In the genomic region with DNA sequence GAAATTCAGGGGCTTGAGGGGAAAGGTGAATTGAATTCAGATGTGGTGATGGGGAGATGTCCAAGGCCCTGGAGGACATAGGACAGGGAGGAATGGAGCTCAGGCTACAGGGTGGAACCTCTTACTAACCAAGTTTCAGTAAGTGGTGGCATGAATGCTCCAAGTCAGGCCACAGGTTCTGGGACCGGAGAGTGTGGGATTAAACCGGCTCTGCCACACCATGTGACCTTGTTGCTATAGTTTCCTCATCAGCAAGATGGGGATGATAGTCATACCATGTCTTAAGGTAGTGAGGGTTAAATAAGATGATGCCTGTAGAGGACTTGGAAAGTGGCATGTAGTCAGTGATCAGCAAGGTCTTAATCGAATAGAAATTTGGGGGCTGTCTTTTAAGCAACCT, we compare ENCODE assay signal across 21 cellular contexts. TPM values are rescaled to one million over a fixed set of nuclear protein-coding genes. Genes with fewer than 3 reads are reported as not detected.
A peak's percentile ranks its signal among the peaks of the same experiment; 100 is the strongest.
DNase-seq lines count a peak whose midpoint lies in the region; ATAC-seq and TF ChIP-seq lines count a peak whose summit lies in the region.
"Had no signal": no experiment of that assay in that cellular context is flagged by ENCODE, and none has a peak within 500 bp of the region (broad histone marks: within the 10 kb centered on the region; RNA-seq: fewer than 3 reads in every experiment).

No MANE protein-coding gene starts in this region.

- peaks cover 14% of the 10 kb centered on the region for H3K36me3 Mint-ChIP-seq in IgD-negative memory B cell
- H3K36me3 Mint-ChIP-seq in activated naive CD8-positive, alpha-beta T cell treated with anti-CD3 and anti-CD28 coated beads, Interleukin-2, amount 50 U/mL, for 24 hours (ENCODE audit: low read depth) = peaks cover 65% of the 10 kb centered on the region
- H3K36me3 Mint-ChIP-seq in natural killer cell treated with Interleukin-12 subunit alpha and Interleukin-12 subunit beta and Interleukin-15 and Interleukin-18, amount 100 ng/mL, for 72 hours = peaks cover 9% of the 10 kb centered on the region

- H3K36me3 ChIP-seq in mucosa of descending colon (ENCODE audit: low read depth) = no peaks in the 10 kb centered on the region

- DNase-seq in activated CD4-positive, alpha-beta T cell treated with anti-CD3 and anti-CD28 coated beads for 48 hours = peak; percentile 48
- no peak for DNase-seq in activated CD4-positive, alpha-beta T cell treated with anti-CD3 and anti-CD28 coated beads for 1 hour
- DNase-seq in activated naive CD8-positive, alpha-beta T cell treated with anti-CD3 and anti-CD28 coated beads, Interleukin-2, amount 50 U/mL, for 24 hours = no peak
- no peak for DNase-seq in natural killer cell treated with Interleukin-12 subunit alpha and Interleukin-12 subunit beta and Interleukin-15 and Interleukin-18, amount 100 ng/mL, for 72 hours (ENCODE audit: low spot score)
- DNase-seq in mucosa of descending colon (no peak), NCI-H1417 treated with DMSO at 0.1 percent for 48 hours (lab: John Stamatoyannopoulos, UW) (no peak), NCI-H2081 (lab: John Stamatoyannopoulos, UW) (no peak)
- DNase-seq: DMS79 treated with DMSO at 0.1 percent for 48 hours; kidney glomerular epithelial cell; MM.1S; NCI-H2029 treated with DMSO at 0.1 percent for 48 hours; NCI-H510A treated with DMSO at 0.1 percent for 48 hours; SIG-M5; stimulated activated CD4-positive, alpha-beta T cell treated with anti-CD3 and anti-CD28 coated beads, Interleukin-4, amount 100 ng/mL, for 1 hour; stimulated activated CD8-positive, alpha-beta memory T cell treated with anti-CD3 and anti-CD28 coated beads, Interleukin-4, amount 100 ng/mL, for 48 hours; T-helper 9 cell; trophoblast cell had no signal

- H3K9me3 Mint-ChIP-seq in IgD-negative memory B cell = no peaks in the 10 kb centered on the region
- no peaks in the 10 kb centered on the region for H3K9me3 Mint-ChIP-seq in activated naive CD8-positive, alpha-beta T cell treated with anti-CD3 and anti-CD28 coated beads, Interleukin-2, amount 50 U/mL, for 24 hours
- peaks cover 4% of the 10 kb centered on the region for H3K9me3 Mint-ChIP-seq in natural killer cell treated with Interleukin-12 subunit alpha and Interleukin-12 subunit beta and Interleukin-15 and Interleukin-18, amount 100 ng/mL, for 72 hours

- H3K4me1 ChIP-seq in mucosa of descending colon (ENCODE audit: low read depth) = peaks cover 9% of the 10 kb centered on the region

- intact Hi-C loops in mucosa of descending colon (cut with DNase I, micrococcal nuclease) = no loop called here

- H3K4me1 Mint-ChIP-seq in IgD-negative memory B cell = peaks cover 65 to 75% (median 73%) of the 10 kb centered on the region in 3 donors
- H3K4me1 Mint-ChIP-seq in activated naive CD8-positive, alpha-beta T cell treated with anti-CD3 and anti-CD28 coated beads, Interleukin-2, amount 50 U/mL, for 24 hours = peaks cover 90% of the 10 kb centered on the region
- H3K4me1 Mint-ChIP-seq in natural killer cell treated with Interleukin-12 subunit alpha and Interleukin-12 subunit beta and Interleukin-15 and Interleukin-18, amount 100 ng/mL, for 72 hours (ENCODE audit: low read depth in 2 of 2) = peaks cover 67 to 72% of the 10 kb centered on the region in 2 donors

- no peaks in the 10 kb centered on the region for H3K27me3 Mint-ChIP-seq in IgD-negative memory B cell
- no peaks in the 10 kb centered on the region for H3K27me3 Mint-ChIP-seq in activated naive CD8-positive, alpha-beta T cell treated with anti-CD3 and anti-CD28 coated beads, Interleukin-2, amount 50 U/mL, for 24 hours
- H3K27me3 Mint-ChIP-seq in natural killer cell treated with Interleukin-12 subunit alpha and Interleukin-12 subunit beta and Interleukin-15 and Interleukin-18, amount 100 ng/mL, for 72 hours = no peaks in the 10 kb centered on the region

- no peaks in the 10 kb centered on the region for H3K9me3 ChIP-seq in mucosa of descending colon

- no peak overlapping the region for H3K4me3 ChIP-seq in mucosa of descending colon
- H3K4me3 ChIP-seq: hepatocyte had no signal

- ATAC-seq in activated naive CD8-positive, alpha-beta T cell treated with anti-CD3 and anti-CD28 coated beads, Interleukin-2, amount 50 U/mL, for 24 hours = peak; percentile 31
- ATAC-seq in natural killer cell treated with Interleukin-12 subunit alpha and Interleukin-12 subunit beta and Interleukin-15 and Interleukin-18, amount 100 ng/mL, for 72 hours = no peak
- no peak for ATAC-seq in mucosa of descending colon

- H3K4me3 Mint-ChIP-seq in IgD-negative memory B cell = no peak overlapping the region
- no peak overlapping the region for H3K4me3 Mint-ChIP-seq in activated naive CD8-positive, alpha-beta T cell treated with anti-CD3 and anti-CD28 coated beads, Interleukin-2, amount 50 U/mL, for 24 hours
- peak overlapping the region; percentile 70 for H3K4me3 Mint-ChIP-seq in natural killer cell treated with Interleukin-12 subunit alpha and Interleukin-12 subunit beta and Interleukin-15 and Interleukin-18, amount 100 ng/mL, for 72 hours

- peak overlapping the region in 2 of 3 donors; percentile 57 to 75 for H3K27ac Mint-ChIP-seq in IgD-negative memory B cell
- H3K27ac Mint-ChIP-seq in activated naive CD8-positive, alpha-beta T cell treated with anti-CD3 and anti-CD28 coated beads, Interleukin-2, amount 50 U/mL, for 24 hours = peak overlapping the region; percentile 91
- peak overlapping the region; percentile 90 to 98 for H3K27ac Mint-ChIP-seq in natural killer cell treated with Interleukin-12 subunit alpha and Interleukin-12 subunit beta and Interleukin-15 and Interleukin-18, amount 100 ng/mL, for 72 hours

- TF ChIP-seq CTCF in mucosa of descending colon (IDR thresholded peaks at IDR 0.05) = no peak

RNA-seq across cellular contexts. Expression of gene GPR183, which starts 16.3 kb away (rescaled TPM):
- polyA plus RNA-seq in IgD-negative memory B cell = 494 TPM
- 10 to 100 TPM in 1 of 2 donors, 1 to 10 TPM in 1; 5.4 to 10.2 TPM for total RNA-seq in natural killer cell treated with Interleukin-12 subunit alpha and Interleukin-12 subunit beta and Interleukin-15 and Interleukin-18, amount 100 ng/mL, for 72 hours
- total RNA-seq in mucosa of descending colon = 10 to 100 TPM in 1 of 3 donors, 1 to 10 TPM in 2; 1.6 to 15.3 (median 5.0) TPM
- total RNA-seq: A172 had no signal

RNA-seq across cellular contexts. Expression of gene GPR18, which starts 32.7 kb away (rescaled TPM):
- 58.6 TPM for polyA plus RNA-seq in IgD-negative memory B cell
- 10 to 100 TPM; 13.0 to 20.6 TPM for total RNA-seq in natural killer cell treated with Interleukin-12 subunit alpha and Interleukin-12 subunit beta and Interleukin-15 and Interleukin-18, amount 100 ng/mL, for 72 hours
- total RNA-seq in mucosa of descending colon = under 1 TPM; 0.35 to 0.60 (median 0.46) TPM
- total RNA-seq: A172, hepatocyte, mesenteric fat pad had no signal
- polyA plus RNA-seq: hepatocyte had no signal

Comparison
In these comparisons a context has a peak if more than half of its experiments do, and no peak if none do; other contexts are left out.
1. RNA of gene GPR18, which starts 32.7 kb away (total RNA-seq): 13.0 to 20.6 TPM in natural killer cell treated with Interleukin-12 subunit alpha and Interleukin-12 subunit beta and Interleukin-15 and Interleukin-18, amount 100 ng/mL, for 72 hours; 0.35 to 0.60 TPM in mucosa of descending colon; every median in the first group is over 4 times any median in the second.
2. Peak in every context shown above with its lines, with median percentiles within 50 percentile points of each other: H3K27ac Mint-ChIP-seq.